Comparison of ENCODE assay signal across 31 cellular contexts in genomic region chr10:72796538-72796937, GRCh38.
"Had no signal": no experiment of that assay in that cellular context is flagged by ENCODE, and none has a peak within 500 bp of the region (broad histone marks: within the 10 kb centered on the region; RNA-seq: fewer than 3 reads in every experiment).

No MANE protein-coding gene starts in this region.

- H3K36me3 ChIP-seq: adrenal gland, brain microvascular endothelial cell, breast epithelium had no signal

- H3K27ac ChIP-seq: adrenal gland, body of pancreas, brain microvascular endothelial cell, breast epithelium, VCaP had no signal

- FAIRE-seq: astrocyte, colon, TTC549 had no signal

- H3K27me3 ChIP-seq: adrenal gland, body of pancreas, brain microvascular endothelial cell, breast epithelium had no signal

- H3K4me1 ChIP-seq: adrenal gland, breast epithelium had no signal

- H3K9me3 ChIP-seq: adrenal gland, body of pancreas, breast epithelium had no signal

- H3K4me3 ChIP-seq: adrenal gland, body of pancreas, breast epithelium had no signal

- DNase-seq: activated CD4-positive, alpha-beta memory T cell treated with anti-CD3 and anti-CD28 coated beads, Interleukin-2, amount 10 ng/mL, durations not matched to agents 7 days and 5 days; activated CD4-positive, alpha-beta T cell treated with anti-CD3 and anti-CD28 coated beads for 1 hour; activated CD4-positive, alpha-beta T cell treated with anti-CD3 and anti-CD28 coated beads for 48 hours; activated CD4-positive, alpha-beta T cell treated with anti-CD3 and anti-CD28 coated beads, Interleukin-2, amount 10 ng/mL, durations not matched to agents 7 days and 5 days; activated CD4-positive, alpha-beta T cell treated with anti-CD3 and anti-CD28 coated beads, Interleukin-2, amount 50 U/mL, for 48 hours; activated CD4-positive, CD25-positive, alpha-beta regulatory T cell; activated CD8-positive, alpha-beta memory T cell treated with anti-CD3 and anti-CD28 coated beads for 24 hours; activated CD8-positive, alpha-beta memory T cell treated with anti-CD3 and anti-CD28 coated beads, Interleukin-2, amount 10 ng/mL, durations not matched to agents 7 days and 5 days; activated CD8-positive, alpha-beta memory T cell treated with anti-CD3 and anti-CD28 coated beads, Interleukin-2, amount 50 U/mL, for 48 hours; activated CD8-positive, alpha-beta T cell treated with anti-CD3 and anti-CD28 coated beads, Interleukin-2, amount 10 ng/mL, durations not matched to agents 7 days and 5 days; activated effector memory CD4-positive, alpha-beta T cell treated with Interleukin-2 at 50 U/mL for 16 hours; activated gamma-delta T cell; activated naive CD4-positive, alpha-beta T cell treated with anti-CD3 and anti-CD28 coated beads for 36 hours; activated naive CD4-positive, alpha-beta T cell treated with anti-CD3 and anti-CD28 coated beads, Interleukin-2, amount 50 U/mL, for 16 hours; activated naive CD8-positive, alpha-beta T cell treated with anti-CD3 and anti-CD28 coated beads for 36 hours; activated T-cell treated with anti-CD3 and anti-CD28 coated beads, Interleukin-2, amount 50 U/mL, for 24 hours; activated T-cell treated with anti-CD3 and anti-CD28 coated beads, Interleukin-2, amount 50 U/mL, for 48 hours; adrenal gland; amniotic stem cell; aorta; body of pancreas; brain microvascular endothelial cell; central memory CD4-positive, alpha-beta T cell; T-helper 2 cell; T-helper 9 cell had no signal

- ATAC-seq: activated CD4-positive, alpha-beta T cell treated with anti-CD3 and anti-CD28 coated beads for 36 hours; activated CD8-positive, alpha-beta memory T cell treated with anti-CD3 and anti-CD28 coated beads, Interleukin-2, amount 10 ng/mL, durations not matched to agents 7 days and 5 days; activated CD8-positive, alpha-beta T cell treated with anti-CD3 and anti-CD28 coated beads, Interleukin-2, amount 10 ng/mL, durations not matched to agents 7 days and 5 days; body of pancreas had no signal
